ENCODE assay signal across 1 cellular context in genomic region chr18:62187543-62188378, GRCh38.
TF ChIP-seq lines count a peak whose summit lies in the region.

No MANE protein-coding gene starts in this region.

TF ChIP-seq in K562, 482 proteins besides CTCF, POLR2A, EP300 and RAD21 (continued from another document):
- TF ChIP-seq ZHX1 (conservative IDR thresholded peaks at IDR 0.05; ENCODE audit: low read length), result no peak
- no peak for TF ChIP-seq KAT7 (CRISPR knock-in tag; IDR thresholded peaks at IDR 0.05; ENCODE audit: borderline replicate concordance)
- peak; percentile 49; the same call in 1 of the 2 replicates for TF ChIP-seq SMARCE1 (IDR thresholded peaks at IDR 0.05)
- no peak for TF ChIP-seq NFXL1 (CRISPR knock-in tag; IDR thresholded peaks at IDR 0.05)
- no peak for TF ChIP-seq TRIM28 (IDR thresholded peaks at IDR 0.05)
- TF ChIP-seq NR2C2 (CRISPR knock-in tag; IDR thresholded peaks at IDR 0.05), result no peak
- no peak for TF ChIP-seq NR2C2 (tag; IDR thresholded peaks at IDR 0.05)
- TF ChIP-seq ZBTB43 (CRISPR knock-in tag; IDR thresholded peaks at IDR 0.05), result no peak
- no peak; the same call in 1 of the 2 replicates for TF ChIP-seq EP400 (IDR thresholded peaks at IDR 0.05)
- no peak for TF ChIP-seq FOXO4 (CRISPR knock-in tag; IDR thresholded peaks at IDR 0.05)
- TF ChIP-seq CHD1 (IDR thresholded peaks at IDR 0.05; ENCODE audit: low read length), result peak; percentile 26
- TF ChIP-seq ZBTB2 (IDR thresholded peaks at IDR 0.05), result no peak
- no peak for TF ChIP-seq NUFIP1 (IDR thresholded peaks at IDR 0.05; ENCODE audit: partially characterized antibody)
- no peak for TF ChIP-seq MAFF (IDR thresholded peaks at IDR 0.05; ENCODE audit: low read length)
- TF ChIP-seq TCF7L2 (IDR thresholded peaks at IDR 0.05; ENCODE audit: low read depth, low read length), result no peak
- TF ChIP-seq SAFB (IDR thresholded peaks at IDR 0.05; ENCODE audit: borderline replicate concordance, low read depth, low read length), result no peak
